ENCODE assay signal across 25 cellular contexts in the genomic region with DNA sequence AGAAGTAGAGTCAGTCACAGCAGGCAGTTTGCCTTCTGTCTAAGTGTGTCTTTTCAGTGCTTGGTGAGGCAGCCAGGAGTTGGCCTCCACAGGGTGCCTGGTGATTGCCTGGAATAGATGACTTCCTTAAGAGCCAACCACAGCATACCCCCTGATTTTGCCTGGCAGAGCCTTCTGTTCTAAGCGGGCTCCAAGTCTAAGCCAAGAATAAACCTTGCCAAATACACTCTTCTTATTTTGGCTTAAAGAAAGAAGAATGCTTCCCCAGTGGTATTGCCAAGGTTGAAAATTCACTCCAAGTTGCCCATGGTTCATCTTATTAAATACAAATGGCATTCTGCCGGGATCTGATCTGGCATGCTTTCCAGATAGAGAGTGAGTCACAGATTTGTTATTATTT.
DNase-seq lines count a peak whose midpoint lies in the region; ATAC-seq and TF ChIP-seq lines count a peak whose summit lies in the region.
"Had no signal": no experiment of that assay in that cellular context is flagged by ENCODE, and none has a peak within 500 bp of the region (broad histone marks: within the 10 kb centered on the region; RNA-seq: fewer than 3 reads in every experiment).

No MANE protein-coding gene starts in this region.

- intact Hi-C loops in adrenal gland (cut with DNase I): no loop called here

- H3K27ac ChIP-seq in adrenal gland (no peak overlapping the region), fibroblast of lung (ENCODE audit: insufficient read depth, low read length) (no peak overlapping the region)
- H3K27ac ChIP-seq: heart right ventricle had no signal

- no peak overlapping the region for H3K4me3 Mint-ChIP-seq in mesothelial cell of epicardium
- no peak overlapping the region for H3K4me3 Mint-ChIP-seq in endothelial cell (ENCODE audit: unreplicated experiment)
- H3K4me3 Mint-ChIP-seq: brain; CD4-positive, CD25-positive, alpha-beta regulatory T cell; dendritic cell treated with granulocyte-macrophage colony-stimulating factor and Interleukin-4, amounts not matched to agents 40 ng/mL and 50 ng/mL, for 4 days; natural killer cell treated with Interleukin-12 subunit alpha and Interleukin-12 subunit beta and Interleukin-15 and Interleukin-18, amount 100 ng/mL, for 72 hours had no signal

- ATAC-seq in GM19455 (IDR thresholded peaks at IDR 0.05; ENCODE audit: unreplicated experiment): no peak
- ATAC-seq in HG03280 (IDR thresholded peaks at IDR 0.05; ENCODE audit: unreplicated experiment): no peak
- ATAC-seq: HepG2; natural killer cell treated with Interleukin-12 subunit alpha and Interleukin-12 subunit beta and Interleukin-15 and Interleukin-18, amount 100 ng/mL, for 72 hours had no signal

- no peak for TF ChIP-seq POLR2A in adrenal gland (IDR thresholded peaks at IDR 0.05)

- H3K79me2 ChIP-seq in fibroblast of lung (ENCODE audit: control insufficient read depth, insufficient read depth, low read length): no peaks in the 10 kb centered on the region

- 43 to 58% (median 47%) methylated on average over 2 of the region's 2 CpGs for WGBS in adrenal gland, 4 donors

- no peaks in the 10 kb centered on the region for H3K9me3 Mint-ChIP-seq in mesothelial cell of epicardium
- H3K9me3 Mint-ChIP-seq in endothelial cell (ENCODE audit: unreplicated experiment): no peaks in the 10 kb centered on the region
- H3K9me3 Mint-ChIP-seq: brain had no signal

- no peaks in the 10 kb centered on the region for H3K27me3 ChIP-seq in adrenal gland
- H3K27me3 ChIP-seq in fibroblast of lung (ENCODE audit: control insufficient read depth, insufficient read depth, low read length): no peaks in the 10 kb centered on the region
- H3K27me3 ChIP-seq: heart right ventricle had no signal

- H3K36me3 Mint-ChIP-seq in mesothelial cell of epicardium (no peaks in the 10 kb centered on the region), endothelial cell (ENCODE audit: low read depth, unreplicated experiment) (no peaks in the 10 kb centered on the region)
- H3K36me3 Mint-ChIP-seq: brain; CD4-positive, CD25-positive, alpha-beta regulatory T cell; natural killer cell treated with Interleukin-12 subunit alpha and Interleukin-12 subunit beta and Interleukin-15 and Interleukin-18, amount 100 ng/mL, for 72 hours had no signal

- H3K27ac Mint-ChIP-seq in mesothelial cell of epicardium (no peak overlapping the region), endothelial cell (ENCODE audit: unreplicated experiment) (no peak overlapping the region)
- H3K27ac Mint-ChIP-seq: brain; CD4-positive, CD25-positive, alpha-beta regulatory T cell; dendritic cell treated with granulocyte-macrophage colony-stimulating factor and Interleukin-4, amounts not matched to agents 40 ng/mL and 50 ng/mL, for 4 days; natural killer cell treated with Interleukin-12 subunit alpha and Interleukin-12 subunit beta and Interleukin-15 and Interleukin-18, amount 100 ng/mL, for 72 hours had no signal

- H3K27me3 Mint-ChIP-seq in mesothelial cell of epicardium (ENCODE audit: low read depth): peaks cover 2% of the 10 kb centered on the region
- no peaks in the 10 kb centered on the region for H3K27me3 Mint-ChIP-seq in endothelial cell (ENCODE audit: unreplicated experiment)
- H3K27me3 Mint-ChIP-seq: brain; CD4-positive, CD25-positive, alpha-beta regulatory T cell; dendritic cell treated with granulocyte-macrophage colony-stimulating factor and Interleukin-4, amounts not matched to agents 40 ng/mL and 50 ng/mL, for 4 days; natural killer cell treated with Interleukin-12 subunit alpha and Interleukin-12 subunit beta and Interleukin-15 and Interleukin-18, amount 100 ng/mL, for 72 hours had no signal

- H3K4me1 ChIP-seq in adrenal gland (replicated peaks in 1 of 2) (no peaks in the 10 kb centered on the region), fibroblast of lung (ENCODE audit: control insufficient read depth, extremely low read depth, insufficient read depth, low read length) (no peaks in the 10 kb centered on the region)
- H3K4me1 ChIP-seq: heart right ventricle had no signal

- no peak overlapping the region for H3K4me2 ChIP-seq in fibroblast of lung (ENCODE audit: extremely low read depth, insufficient read depth, low read length)
- H3K4me2 ChIP-seq: smooth muscle cell had no signal

- H3K36me3 ChIP-seq in adrenal gland (replicated peaks in 1 of 2) (no peaks in the 10 kb centered on the region), fibroblast of lung (ENCODE audit: control insufficient read depth, insufficient read depth, low read length) (no peaks in the 10 kb centered on the region)
- H3K36me3 ChIP-seq: heart right ventricle had no signal

- DNase-seq in Ammon's horn (ENCODE audit: low spot score) (peak; percentile 78), adrenal gland (peak in 6 of 7 donors; percentile 20 to 69 (median 27)), fibroblast of lung (ENCODE audit: low read depth in 2 of 2) (peak; percentile 34 to 76), occipital lobe (lab: John Stamatoyannopoulos, UW) (peak; percentile 74), mesothelial cell of epicardium (ENCODE audit: low spot score in 2 of 2, unreplicated experiment in 2 of 2) (no peak), endothelial cell (ENCODE audit: low spot score) (no peak)
- DNase-seq: ACHN; activated CD4-positive, alpha-beta T cell treated with anti-CD3 and anti-CD28 coated beads for 48 hours; activated CD8-positive, alpha-beta memory T cell treated with anti-CD3 and anti-CD28 coated beads, Interleukin-2, amount 50 U/mL, for 48 hours; activated naive CD4-positive, alpha-beta T cell; CD4-positive, CD25-positive, alpha-beta regulatory T cell; DMS53; erythroblast; heart right ventricle; MM.1S; NCI-H1694 treated with DMSO at 0.1 percent for 48 hours; NCI-H226; stimulated activated CD4-positive, alpha-beta T cell treated with anti-CD3 and anti-CD28 coated beads, Interleukin-4, amount 100 ng/mL, for 4 hours had no signal

- no peak overlapping the region for H3K9ac ChIP-seq in fibroblast of lung (ENCODE audit: insufficient read depth, low read length)

- H2AFZ ChIP-seq in fibroblast of lung (ENCODE audit: low read length): no peak overlapping the region

- H4K20me1 ChIP-seq in fibroblast of lung (ENCODE audit: control insufficient read depth, extremely low read depth, insufficient read depth, low read length): no peaks in the 10 kb centered on the region

- H3K4me1 Mint-ChIP-seq in mesothelial cell of epicardium (no peaks in the 10 kb centered on the region), endothelial cell (ENCODE audit: unreplicated experiment) (no peaks in the 10 kb centered on the region)
- H3K4me1 Mint-ChIP-seq: brain; CD4-positive, CD25-positive, alpha-beta regulatory T cell had no signal

- H3K4me3 ChIP-seq in adrenal gland (no peak overlapping the region), fibroblast of lung (replicated peaks in 1 of 4; ENCODE audit: control extremely low read depth in 1 of 4, insufficient read depth in 1 of 4, low read depth in 3 of 4, low read length in 4 of 4) (no peak overlapping the region)
- H3K4me3 ChIP-seq: heart right ventricle, smooth muscle cell had no signal

- TF ChIP-seq CTCF in adrenal gland (IDR thresholded peaks at IDR 0.05) (no peak), fibroblast of lung (conservative IDR thresholded peaks at IDR 0.05 in 1 of 2, IDR thresholded peaks at IDR 0.05 in 1 of 2; ENCODE audit: low read depth in 1 of 2, low read length in 2 of 2) (no peak), mesothelial cell of epicardium (IDR thresholded peaks at IDR 0.05; ENCODE audit: unreplicated experiment) (no peak), endothelial cell (IDR thresholded peaks at IDR 0.05; ENCODE audit: unreplicated experiment) (no peak)

- no peaks in the 10 kb centered on the region for H3K9me3 ChIP-seq in adrenal gland (replicated peaks in 1 of 3)
- H3K9me3 ChIP-seq in fibroblast of lung (ENCODE audit: control insufficient read depth, insufficient read depth, low read depth, low read length): peaks cover 2% of the 10 kb centered on the region

Comparison
In these comparisons a context has a peak if more than half of its experiments do, and no peak if none do; other contexts are left out.
1. DNase-seq: peak in Ammon's horn (single experiment), adrenal gland (6 of 7), fibroblast of lung (2 of 2) and occipital lobe (single experiment); none in mesothelial cell of epicardium (0 of 2) and endothelial cell (single experiment).